Comparison of ENCODE assay signal across 9 cellular contexts in the genomic region with DNA sequence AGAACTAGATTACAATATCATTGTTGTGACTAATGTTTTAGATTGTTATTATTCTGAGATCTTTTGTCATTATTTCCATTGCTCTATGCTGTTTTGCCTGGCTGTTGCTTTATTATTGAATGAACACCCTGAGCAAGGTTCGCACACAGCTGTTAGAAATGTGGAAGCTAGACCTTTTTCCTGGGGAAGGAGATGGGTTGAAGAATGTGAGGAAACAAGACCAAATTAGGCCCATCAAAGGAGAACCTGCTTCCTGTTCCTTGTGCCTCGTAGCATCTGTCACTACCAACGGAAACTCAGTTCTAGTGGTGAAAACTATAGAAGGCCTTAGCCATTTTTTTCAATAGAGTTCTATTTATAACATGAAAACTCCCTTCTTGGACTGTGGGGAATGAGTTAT.
DNase-seq lines count a peak whose midpoint lies in the region; ATAC-seq, FAIRE-seq and TF ChIP-seq lines count a peak whose summit lies in the region.
"Had no signal": no experiment of that assay in that cellular context is flagged by ENCODE, and none has a peak within 500 bp of the region (broad histone marks: within the 10 kb centered on the region; RNA-seq: fewer than 3 reads in every experiment).

No MANE protein-coding gene starts in this region.

- no peak for FAIRE-seq in D721Med (lab: Jason Lieb, UNC)

- ATAC-seq in HG02973 (IDR thresholded peaks at IDR 0.05; ENCODE audit: unreplicated experiment) (peak; percentile 63), HG02884 (IDR thresholded peaks at IDR 0.05; ENCODE audit: unreplicated experiment) (no peak)

- peak; percentile 32 for DNase-seq in GM10248 (ENCODE audit: extremely low spot score)
- peak in 1 of 7 donors; percentile 31 for DNase-seq in adrenal gland
- peak; percentile 36 for DNase-seq in myocyte (ENCODE audit: low read depth)
- no peak for DNase-seq in D721Med (ENCODE audit: insufficient read length, low spot score)
- no peak for DNase-seq in NCI-H446 (lab: John Stamatoyannopoulos, UW)
- DNase-seq in activated CD4-positive, alpha-beta T cell treated with anti-CD3 and anti-CD28 coated beads, Interleukin-2, amount 50 U/mL, for 1 hour, result no peak
- DNase-seq: foreskin fibroblast had no signal

- no peak for TF ChIP-seq CTCF in GM10248 (IDR thresholded peaks at IDR 0.05; ENCODE audit: control extremely low read depth, extremely low read depth, low read depth, missing control alignments)
- TF ChIP-seq CTCF in adrenal gland (IDR thresholded peaks at IDR 0.05), result no peak
- no peak for TF ChIP-seq CTCF in D721Med (IDR thresholded peaks at IDR 0.05; ENCODE audit: insufficient read depth, missing control alignments)

- 23 to 35% (median 26%) methylated on average over 3 of the region's 3 CpGs for WGBS in adrenal gland, 4 donors

- H3K27ac ChIP-seq in adrenal gland, result peak overlapping the region in 4 of 5 donors; percentile 33 to 85 (median 62)

- no peak overlapping the region for H3K4me3 ChIP-seq in adrenal gland

- intact Hi-C loops in adrenal gland (cut with DNase I), result no loop called here

- H3K9me3 ChIP-seq in adrenal gland (replicated peaks in 1 of 3), result no peaks in the 10 kb centered on the region

- H3K27me3 ChIP-seq in adrenal gland, result no peaks in the 10 kb centered on the region

- CTCF ChIA-PET in GM10248 (lab: Yijun Ruan, JAX), result interaction anchor here (0.9 to 1.8 kb wide), 5 partner anchors 9 to 218 kb away, joined by 3 to 7 read pairs (median 5); no protein-coding TSS in a partner anchor

- POLR2A ChIA-PET in GM10248 (lab: Yijun Ruan, JAX), result no interaction called here

- H3K4me1 ChIP-seq in adrenal gland (replicated peaks in 1 of 2), result peaks cover 56 to 86% of the 10 kb centered on the region in 2 donors

- no peaks in the 10 kb centered on the region for H3K36me3 ChIP-seq in adrenal gland (replicated peaks in 1 of 2)

- TF ChIP-seq POLR2A in adrenal gland (IDR thresholded peaks at IDR 0.05), result no peak

Comparison
In these comparisons a context has a peak if more than half of its experiments do, and no peak if none do; other contexts are left out.
1. DNase-seq: peak in GM10248 (single experiment) and myocyte (single experiment); none in D721Med (single experiment), NCI-H446 (0 of 2) and activated CD4-positive, alpha-beta T cell treated with anti-CD3 and anti-CD28 coated beads, Interleukin-2, amount 50 U/mL, for 1 hour (single experiment).